8 cellular contexts compared by ENCODE assay signal in genomic region chr2:167212054-167212648, GRCh38.
DNase-seq lines count a peak whose midpoint lies in the region; ATAC-seq and TF ChIP-seq lines count a peak whose summit lies in the region.

No MANE protein-coding gene starts in this region.

- H3K9ac ChIP-seq in SK-N-SH = no peak overlapping the region

- 3% methylated on average over 3 of the region's 3 CpGs for WGBS in SK-N-SH (ENCODE audit: low lambda C conversion rate)

- no peaks in the 10 kb centered on the region for H3K79me2 ChIP-seq in SK-N-SH (ENCODE audit: insufficient read depth)

- no peaks in the 10 kb centered on the region for H4K20me1 ChIP-seq in SK-N-SH (ENCODE audit: insufficient read depth)

- no peaks in the 10 kb centered on the region for H3K4me1 ChIP-seq in SK-N-SH (ENCODE audit: control insufficient read depth in 1 of 2, insufficient read depth in 2 of 2, low read depth in 1 of 2, low read length in 1 of 2)

- H3K27me3 ChIP-seq in SK-N-SH (ENCODE audit: insufficient read depth) = no peaks in the 10 kb centered on the region

- POLR2A ChIA-PET in SK-N-SH (lab: Yijun Ruan, JAX) = no interaction called here

- CTCF ChIA-PET in SK-N-SH (lab: Yijun Ruan, JAX) = interaction anchor here (0.6 to 3.3 kb wide), 24 partner anchors 8 to 901 kb away, joined by 3 to 24 read pairs (median 3); no protein-coding TSS in a partner anchor

- no peaks in the 10 kb centered on the region for H3K36me3 ChIP-seq in SK-N-SH (replicated peaks in 1 of 2; ENCODE audit: control insufficient read depth in 1 of 2, insufficient read depth in 2 of 2, low read length in 1 of 2)

- H3K9me3 ChIP-seq in SK-N-SH = no peaks in the 10 kb centered on the region

- peak; percentile 86 for TF ChIP-seq RAD21 in SK-N-SH (IDR thresholded peaks at IDR 0.05; ENCODE audit: low read length)

- DNase-seq in NOMO-1 treated with DMSO at 0.1 percent for 48 hours (lab: John Stamatoyannopoulos, UW; ENCODE audit: unreplicated experiment) (peak; percentile 8), NOMO-1 treated with dmso at 0.1 percent for 144 hours (lab: John Stamatoyannopoulos, UW; ENCODE audit: unreplicated experiment) (no peak), LNCaP clone FGC (ENCODE audit: low read depth) (no peak), SK-N-SH (peak; percentile 51), fibroblast of mammary gland (ENCODE audit: low read depth) (peak; percentile 76), pons (ENCODE audit: low spot score) (peak; percentile 49)

- no peak overlapping the region for H3K27ac ChIP-seq in SK-N-SH (ENCODE audit: low read depth in 2 of 2, low read length in 1 of 2)

- H3F3A ChIP-seq in SK-N-SH (replicated peaks; ENCODE audit: insufficient read depth) = no peaks in the 10 kb centered on the region

- H2AFZ ChIP-seq in SK-N-SH (ENCODE audit: low read depth) = no peak overlapping the region

- H3K9me2 ChIP-seq in SK-N-SH = no peaks in the 10 kb centered on the region

- peak; percentile 83 for ATAC-seq in GM21717 (IDR thresholded peaks at IDR 0.05; ENCODE audit: unreplicated experiment)
- ATAC-seq in HG02588 (IDR thresholded peaks at IDR 0.05; ENCODE audit: unreplicated experiment) = no peak

- H3K4me2 ChIP-seq in SK-N-SH = no peak overlapping the region

- TF ChIP-seq EP300 in SK-N-SH (IDR thresholded peaks at IDR 0.05; ENCODE audit: borderline replicate concordance in 1 of 2, low read depth in 1 of 2, low read length in 1 of 2) = no peak

- no peak overlapping the region for H3K4me3 ChIP-seq in LNCaP clone FGC (ENCODE audit: low read depth, low read length)
- H3K4me3 ChIP-seq in SK-N-SH (ENCODE audit: low read depth in 2 of 2, low read length in 1 of 2) = no peak overlapping the region; a peak in 1 of 4 replicates
- H3K4me3 ChIP-seq in fibroblast of mammary gland (ENCODE audit: control insufficient read depth, low read depth, low read length) = no peak overlapping the region

- TF ChIP-seq CTCF in LNCaP clone FGC (IDR thresholded peaks at IDR 0.05; ENCODE audit: control insufficient read depth, extremely low read depth, insufficient read depth) (peak; percentile 66), SK-N-SH (IDR thresholded peaks at IDR 0.05) (peak; percentile 90), fibroblast of mammary gland (conservative IDR thresholded peaks at IDR 0.05; ENCODE audit: control insufficient read depth, insufficient read depth, low read depth, low read length) (peak; percentile 90)

TF ChIP-seq in SK-N-SH, 30 proteins besides CTCF, POLR2A, EP300 and RAD21:
- peak; percentile 79 for TF ChIP-seq SMC3 (IDR thresholded peaks at IDR 0.05; ENCODE audit: low read depth, low read length)
- TF ChIP-seq SIN3A (IDR thresholded peaks at IDR 0.05; ENCODE audit: borderline replicate concordance, low read depth, low read length) = no peak
- TF ChIP-seq, protein P1, sequence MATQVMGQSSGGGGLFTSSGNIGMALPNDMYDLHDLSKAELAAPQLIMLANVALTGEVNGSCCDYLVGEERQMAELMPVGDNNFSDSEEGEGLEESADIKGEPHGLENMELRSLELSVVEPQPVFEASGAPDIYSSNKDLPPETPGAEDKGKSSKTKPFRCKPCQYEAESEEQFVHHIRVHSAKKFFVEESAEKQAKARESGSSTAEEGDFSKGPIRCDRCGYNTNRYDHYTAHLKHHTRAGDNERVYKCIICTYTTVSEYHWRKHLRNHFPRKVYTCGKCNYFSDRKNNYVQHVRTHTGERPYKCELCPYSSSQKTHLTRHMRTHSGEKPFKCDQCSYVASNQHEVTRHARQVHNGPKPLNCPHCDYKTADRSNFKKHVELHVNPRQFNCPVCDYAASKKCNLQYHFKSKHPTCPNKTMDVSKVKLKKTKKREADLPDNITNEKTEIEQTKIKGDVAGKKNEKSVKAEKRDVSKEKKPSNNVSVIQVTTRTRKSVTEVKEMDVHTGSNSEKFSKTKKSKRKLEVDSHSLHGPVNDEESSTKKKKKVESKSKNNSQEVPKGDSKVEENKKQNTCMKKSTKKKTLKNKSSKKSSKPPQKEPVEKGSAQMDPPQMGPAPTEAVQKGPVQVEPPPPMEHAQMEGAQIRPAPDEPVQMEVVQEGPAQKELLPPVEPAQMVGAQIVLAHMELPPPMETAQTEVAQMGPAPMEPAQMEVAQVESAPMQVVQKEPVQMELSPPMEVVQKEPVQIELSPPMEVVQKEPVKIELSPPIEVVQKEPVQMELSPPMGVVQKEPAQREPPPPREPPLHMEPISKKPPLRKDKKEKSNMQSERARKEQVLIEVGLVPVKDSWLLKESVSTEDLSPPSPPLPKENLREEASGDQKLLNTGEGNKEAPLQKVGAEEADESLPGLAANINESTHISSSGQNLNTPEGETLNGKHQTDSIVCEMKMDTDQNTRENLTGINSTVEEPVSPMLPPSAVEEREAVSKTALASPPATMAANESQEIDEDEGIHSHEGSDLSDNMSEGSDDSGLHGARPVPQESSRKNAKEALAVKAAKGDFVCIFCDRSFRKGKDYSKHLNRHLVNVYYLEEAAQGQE (IDR thresholded peaks at IDR 0.05; ENCODE audit: low read depth, low read length) = no peak

Comparison
In these comparisons a context has a peak if more than half of its experiments do, and no peak if none do; other contexts are left out.
1. DNase-seq: peak in NOMO-1 treated with DMSO at 0.1 percent for 48 hours (single experiment), SK-N-SH (single experiment), fibroblast of mammary gland (single experiment) and pons (single experiment); none in NOMO-1 treated with dmso at 0.1 percent for 144 hours (single experiment) and LNCaP clone FGC (single experiment).
2. Peak in every context shown above with its lines, with median percentiles within 50 percentile points of each other: CTCF ChIP-seq.